10 cellular contexts compared by ENCODE assay signal in genomic region chrX:44343412-44343942, GRCh38. TPM values are rescaled to one million over a fixed set of nuclear protein-coding genes. Genes with fewer than 3 reads are reported as not detected.
DNase-seq lines count a peak whose midpoint lies in the region; ATAC-seq, FAIRE-seq and TF ChIP-seq lines count a peak whose summit lies in the region.
"Had no signal": no experiment of that assay in that cellular context is flagged by ENCODE, and none has a peak within 500 bp of the region (broad histone marks: within the 10 kb centered on the region; RNA-seq: fewer than 3 reads in every experiment).

Gene EFHC2, minus strand, starts transcription at chrX:44343672. Its CDS starts 84 bp downstream, at chrX:44343588.

- H2AFZ ChIP-seq in H1 (ENCODE audit: low read length): no peak within 1 kb of the TSS

- H3K9ac ChIP-seq in H1 (replicated peaks in 1 of 4; ENCODE audit: extremely low read depth in 1 of 4, low read depth in 3 of 4, low read length in 3 of 4): peak within 1 kb of the TSS in 1 of 4 experiments; percentile 55; a peak in 3 of 7 replicates

- H3K4me1 ChIP-seq in H1 (replicated peaks in 1 of 4; ENCODE audit: control insufficient read depth in 3 of 4, insufficient read depth in 4 of 4, low read length in 3 of 4) (0 out of 7 replicates have a peak, but pooled peaks cover 0 to 2% (median 0%) of the 10 kb centered on the region in 4 experiments), mucosa of descending colon (ENCODE audit: low read depth) (no peaks in the 10 kb centered on the region)

- no peak within 1 kb of the TSS for H4K5ac ChIP-seq in H1 (ENCODE audit: insufficient read length, low read depth, low read length)

- WGBS in H1 (ENCODE audit: extremely low coverage in 1 of 2, insufficient coverage in 1 of 2, insufficient read length in 1 of 2, insufficient replicate concordance in 2 of 2, low coverage in 1 of 2, low lambda C conversion rate in 2 of 2, missing lambda C conversion rate in 1 of 2), 2 experiments: 18% methylated on average over 15 of the region's 34 CpGs; no CpG with 5 or more reads in 1 of the 2 experiments

- no peak within 1 kb of the TSS for H2BK120ac ChIP-seq in H1 (replicated peaks; ENCODE audit: low read depth, low read length)

- H2BK12ac ChIP-seq in H1 (ENCODE audit: low read depth, low read length): no peak within 1 kb of the TSS

- no peak within 1 kb of the TSS for H3K27ac ChIP-seq in H1 (ENCODE audit: low read depth, low read length)

- H3K4me1 Mint-ChIP-seq in stimulated activated memory B cell treated with anti-CD40 and anti-IgM and Interleukin-4, amounts not matched to agents 10 μg/mL and 1 μg/mL and 100 μg/mL, for 72 hours: peaks cover 13% of the 10 kb centered on the region

- no peak within 1 kb of the TSS for H3K14ac ChIP-seq in H1 (ENCODE audit: insufficient read length)

- no peak for FAIRE-seq in H1 (lab: Jason Lieb, UNC)
- FAIRE-seq: endometrium, G401.6 had no signal

- H3K56ac ChIP-seq in H1 (replicated peaks; ENCODE audit: insufficient read length, low read depth, low read length): peak within 1 kb of the TSS; percentile 59

- no peak within 1 kb of the TSS; the same call in 1 of the 2 replicates for H3K18ac ChIP-seq in H1 (ENCODE audit: extremely low read depth, low read length)

- no peak for TF ChIP-seq RAD21 in H1 (IDR thresholded peaks at IDR 0.05 in 1 of 2, conservative IDR thresholded peaks at IDR 0.05 in 1 of 2; ENCODE audit: low read depth in 2 of 2, low read length in 2 of 2)

- H4K20me1 ChIP-seq in H1 (replicated peaks in 1 of 2; ENCODE audit: control insufficient read depth in 1 of 2, insufficient read depth in 2 of 2, low read length in 2 of 2): no peaks in the 10 kb centered on the region

- peak within 1 kb of the TSS; percentile 40 for H4K91ac ChIP-seq in H1 (replicated peaks; ENCODE audit: insufficient read length, low read length)

- peak within 1 kb of the TSS; percentile 79; the same call in 1 of the 2 replicates for H4K8ac ChIP-seq in H1 (ENCODE audit: extremely low read depth, insufficient read depth, low read length)

- H3K4me2 ChIP-seq in H1 (ENCODE audit: insufficient read depth in 1 of 2, low read depth in 2 of 2, low read length in 2 of 2): peak within 1 kb of the TSS; percentile 56 to 79

- H3K27ac Mint-ChIP-seq in stimulated activated memory B cell treated with anti-CD40 and anti-IgM and Interleukin-4, amounts not matched to agents 10 μg/mL and 1 μg/mL and 100 μg/mL, for 72 hours: peak within 1 kb of the TSS; percentile 84

- no peak within 1 kb of the TSS for H2AK5ac ChIP-seq in H1 (ENCODE audit: low read depth, low read length)

- H3K36me3 Mint-ChIP-seq in stimulated activated memory B cell treated with anti-CD40 and anti-IgM and Interleukin-4, amounts not matched to agents 10 μg/mL and 1 μg/mL and 100 μg/mL, for 72 hours: no peaks in the 10 kb centered on the region

- peak within 1 kb of the TSS; percentile 78 for H3K4me3 Mint-ChIP-seq in stimulated activated memory B cell treated with anti-CD40 and anti-IgM and Interleukin-4, amounts not matched to agents 10 μg/mL and 1 μg/mL and 100 μg/mL, for 72 hours

- no peak for TF ChIP-seq POLR2A in H1 (IDR thresholded peaks at IDR 0.05; ENCODE audit: control extremely low read depth in 1 of 2, low read depth in 2 of 2, low read length in 2 of 2)

- no peaks in the 10 kb centered on the region for H3K36me3 ChIP-seq in H1 (ENCODE audit: control insufficient read depth in 2 of 4, insufficient read depth in 4 of 4, low read length in 3 of 4)
- no peaks in the 10 kb centered on the region for H3K36me3 ChIP-seq in mucosa of descending colon (ENCODE audit: low read depth)

- H3K9me3 ChIP-seq in H1 (ENCODE audit: insufficient read depth in 2 of 2, low read depth in 1 of 2, low read length in 1 of 2) (no peaks in the 10 kb centered on the region; a peak in 1 of 4 replicates), mucosa of descending colon (no peaks in the 10 kb centered on the region)

- H3K4me3 ChIP-seq in H1 (ENCODE audit: extremely low read depth in 1 of 4, insufficient read depth in 2 of 4, low read depth in 3 of 4, low read length in 4 of 4) (peak within 1 kb of the TSS; percentile 17 to 55 (median 35); a peak in 7 of 8 replicates), mucosa of descending colon (no peak within 1 kb of the TSS)

- CTCF ChIA-PET in H1 (lab: Charles Lee; ENCODE audit: partially characterized antibody): no interaction called here

- ATAC-seq in mucosa of descending colon: peak; percentile 55
- no peak for ATAC-seq in stimulated activated memory B cell treated with anti-CD40 and anti-IgM and Interleukin-4, amounts not matched to agents 10 μg/mL and 1 μg/mL and 100 μg/mL, for 72 hours

- H3K23me2 ChIP-seq in H1 (ENCODE audit: low read depth, low read length): no peaks in the 10 kb centered on the region

- H3K9me3 Mint-ChIP-seq in stimulated activated memory B cell treated with anti-CD40 and anti-IgM and Interleukin-4, amounts not matched to agents 10 μg/mL and 1 μg/mL and 100 μg/mL, for 72 hours: no peaks in the 10 kb centered on the region

- peak; percentile 10 for DNase-seq in NCI-H82 (lab: John Stamatoyannopoulos, UW)
- no peak for DNase-seq in NCI-H82 treated with DMSO at 0.1 percent for 48 hours (lab: John Stamatoyannopoulos, UW; ENCODE audit: unreplicated experiment)
- peak; percentile 71 for DNase-seq in activated CD8-positive, alpha-beta memory T cell treated with anti-CD3 and anti-CD28 coated beads for 24 hours
- peak in 1 of 2 experiments; percentile 60 for DNase-seq in H1 (ENCODE audit: low read depth in 1 of 2, low spot score in 2 of 2)
- DNase-seq in mucosa of descending colon: peak; percentile 19 to 55 (median 46)
- no peak for DNase-seq in MV-4-11 (lab: John Stamatoyannopoulos, UW)
- DNase-seq in cerebellar cortex (ENCODE audit: low spot score): no peak

- no peaks in the 10 kb centered on the region for H3K79me1 ChIP-seq in H1 (ENCODE audit: low read depth, low read length)

- intact Hi-C loops in mucosa of descending colon (cut with DNase I, micrococcal nuclease): no loop called here

- H3K23ac ChIP-seq in H1 (ENCODE audit: insufficient read length): no peak within 1 kb of the TSS

- H2BK5ac ChIP-seq in H1 (ENCODE audit: low read depth, low read length): no peak within 1 kb of the TSS

- no peak for TF ChIP-seq EP300 in H1 (IDR thresholded peaks at IDR 0.05; ENCODE audit: borderline replicate concordance in 1 of 2, low read depth in 2 of 2, low read length in 2 of 2)

- POLR2A ChIA-PET in H1 (lab: Charles Lee; ENCODE audit: partially characterized antibody): no interaction called here

- no peaks in the 10 kb centered on the region for H3K27me3 Mint-ChIP-seq in stimulated activated memory B cell treated with anti-CD40 and anti-IgM and Interleukin-4, amounts not matched to agents 10 μg/mL and 1 μg/mL and 100 μg/mL, for 72 hours

- TF ChIP-seq CTCF in H1 (IDR thresholded peaks at IDR 0.05; ENCODE audit: control extremely low read depth in 1 of 3, insufficient read depth in 1 of 3, low read depth in 1 of 3, low read length in 3 of 3) (no peak), mucosa of descending colon (IDR thresholded peaks at IDR 0.05) (no peak)

- H3K4ac ChIP-seq in H1 (replicated peaks; ENCODE audit: insufficient read length, low read depth, low read length): no peak within 1 kb of the TSS

- no peaks in the 10 kb centered on the region for H3K79me2 ChIP-seq in H1 (ENCODE audit: control insufficient read depth in 1 of 2, insufficient read depth in 2 of 2, low read length in 2 of 2)

- H3K27me3 ChIP-seq in H1 (replicated peaks in 1 of 4; ENCODE audit: control insufficient read depth in 3 of 4, extremely low read depth in 1 of 4, insufficient read depth in 3 of 4, low read length in 3 of 4): no peaks in the 10 kb centered on the region

- H2BK20ac ChIP-seq in H1 (ENCODE audit: low read length): no peak within 1 kb of the TSS

- no peak within 1 kb of the TSS for H2BK15ac ChIP-seq in H1 (ENCODE audit: low read length)

TF ChIP-seq in H1, 55 proteins besides CTCF, POLR2A, EP300 and RAD21 (continues in another document):
- TF ChIP-seq SIN3A (conservative IDR thresholded peaks at IDR 0.05 in 1 of 2, IDR thresholded peaks at IDR 0.05 in 1 of 2; ENCODE audit: low read depth in 1 of 2, low read length in 2 of 2): no peak
- TF ChIP-seq TBP (IDR thresholded peaks at IDR 0.05; ENCODE audit: low read depth, low read length): no peak
- TF ChIP-seq TAF7 (optimal IDR thresholded peaks at IDR 0.05; ENCODE audit: borderline replicate concordance, low read depth, low read length): no peak
- TF ChIP-seq FOSL1 (IDR thresholded peaks at IDR 0.05; ENCODE audit: insufficient read depth, low read depth, low read length): no peak
- no peak for TF ChIP-seq EGR1 (IDR thresholded peaks at IDR 0.05; ENCODE audit: borderline replicate concordance, low read depth, low read length)
- no peak for TF ChIP-seq NANOG (IDR thresholded peaks at IDR 0.05; ENCODE audit: insufficient read depth, low read depth, low read length, poor library complexity, severe bottlenecking)
- no peak for TF ChIP-seq CTBP2 (IDR thresholded peaks at IDR 0.05; ENCODE audit: borderline replicate concordance, insufficient read depth, insufficient read length, low read length)
- no peak for TF ChIP-seq RXRA (IDR thresholded peaks at IDR 0.05; ENCODE audit: insufficient read depth, low read depth, low read length)
- TF ChIP-seq ZNF274 (IDR thresholded peaks at IDR 0.05; ENCODE audit: borderline replicate concordance, extremely low read depth, low read length): no peak
- TF ChIP-seq GABPA (IDR thresholded peaks at IDR 0.05; ENCODE audit: borderline replicate concordance, insufficient read depth, low read length): no peak
- TF ChIP-seq POLR2AphosphoS5 (IDR thresholded peaks at IDR 0.05; ENCODE audit: low read depth, low read length): no peak
- TF ChIP-seq KDM4A (IDR thresholded peaks at IDR 0.05; ENCODE audit: low read depth, low read length, severe bottlenecking): no peak

RNA-seq across cellular contexts. Expression of gene EFHC2, which starts in this region (rescaled TPM):
- total RNA-seq in H1 (2021; fragmentation: NEBNext Ultra II Directional; extraction: Animal tissue kit (Norgen Biotek cat#: 25700)): 3.3 and 3.4 TPM in 2 replicates
- 0.91 and 1.8 TPM in 2 replicates for polyA plus RNA-seq in H1 (2011; rRNA removed)
- 2.4 TPM for polyA plus RNA-seq in H1 (2011; cell fraction: cytosol; rRNA removed)
- 1.2 TPM for polyA plus RNA-seq in H1 (2011; cell fraction: nucleus; rRNA removed)
- 1.3 to 2.9 TPM (median 1.6 TPM) in 4 replicates for polyA plus RNA-seq in H1 (2012, experiment 1 of 2)
- 0.18 TPM for polyA plus RNA-seq in H1 (2012, experiment 2 of 2)
- 3.3 TPM for polyA plus RNA-seq in H1 (2013, experiment 1 of 2)
- 3.6 TPM for polyA plus RNA-seq in H1 (2013, experiment 2 of 2)
- 2.0 and 4.2 TPM in 2 replicates for polyA minus RNA-seq in H1 (2011; rRNA and poly(A)+ RNA removed)
- 0.59 TPM for polyA minus RNA-seq in H1 (2011; cell fraction: cytosol; rRNA and poly(A)+ RNA removed)
- 3.6 TPM for polyA minus RNA-seq in H1 (2011; cell fraction: nucleus; rRNA and poly(A)+ RNA removed)
- total RNA-seq in mucosa of descending colon: 1 to 10 TPM in 2 of 3 donors, under 1 TPM in 1; 0.78 to 3.0 (median 1.9) TPM

Comparison
In these comparisons a context has a peak if more than half of its experiments do, and no peak if none do; other contexts are left out.
1. DNase-seq: peak in NCI-H82 (single experiment), activated CD8-positive, alpha-beta memory T cell treated with anti-CD3 and anti-CD28 coated beads for 24 hours (single experiment) and mucosa of descending colon (3 of 3); none in NCI-H82 treated with DMSO at 0.1 percent for 48 hours (single experiment), MV-4-11 (single experiment) and cerebellar cortex (single experiment).